8 cellular contexts compared by ENCODE assay signal in the genomic region with DNA sequence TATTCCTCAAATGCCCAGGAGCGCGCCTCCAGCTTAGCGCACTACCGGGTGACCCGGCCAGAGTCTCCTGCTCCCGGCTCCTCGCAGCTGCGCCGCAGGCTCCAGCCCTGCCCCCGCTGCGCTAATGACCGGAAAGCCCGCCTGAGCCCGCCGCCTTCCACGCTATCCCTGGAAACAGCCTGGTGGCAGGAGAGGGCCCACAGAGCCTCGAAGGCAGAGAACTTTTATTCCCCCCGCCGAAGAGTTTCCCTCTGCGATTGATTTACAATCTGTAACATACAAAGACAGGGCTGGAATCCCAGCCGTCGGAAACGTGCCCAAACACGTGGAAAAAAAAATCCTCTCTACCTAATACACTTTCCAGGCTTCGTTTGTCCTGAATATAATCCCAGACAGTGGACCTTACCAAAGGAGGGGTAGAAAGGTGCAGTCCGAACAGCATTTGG. TPM values are rescaled to one million over a fixed set of nuclear protein-coding genes. Genes with fewer than 3 reads are reported as not detected.
DNase-seq lines count a peak whose midpoint lies in the region; ATAC-seq and TF ChIP-seq lines count a peak whose summit lies in the region.

No MANE protein-coding gene starts in this region.

- H3K4me1 Mint-ChIP-seq in activated CD4-positive, alpha-beta T cell treated with anti-CD3 and anti-CD28 coated beads for 36 hours, result peaks cover 32% of the 10 kb centered on the region
- peaks cover 32% of the 10 kb centered on the region for H3K4me1 Mint-ChIP-seq in activated T-helper 1 cell treated with anti-CD3 and anti-CD28 coated beads, Interleukin-12 subunit alpha, Interleukin-12 subunit beta, Interleukin-2, Interleukin-4 antibody, amounts not matched to agents 30 ng/mL and 10 ng/mL and 1 ng/mL, durations not matched to agents 14 hours and 24 hours and 36 hours (ENCODE audit: low read depth)

- no peak overlapping the region for H3K27ac ChIP-seq in suprapubic skin

- H3K36me3 ChIP-seq in suprapubic skin, result no peaks in the 10 kb centered on the region

- peak overlapping the region; percentile 53 for H3K4me3 Mint-ChIP-seq in activated CD4-positive, alpha-beta T cell treated with anti-CD3 and anti-CD28 coated beads for 36 hours
- peak overlapping the region; percentile 54 for H3K4me3 Mint-ChIP-seq in activated T-helper 1 cell treated with anti-CD3 and anti-CD28 coated beads, Interleukin-12 subunit alpha, Interleukin-12 subunit beta, Interleukin-2, Interleukin-4 antibody, amounts not matched to agents 30 ng/mL and 10 ng/mL and 1 ng/mL, durations not matched to agents 14 hours and 24 hours and 36 hours

- H3K36me3 Mint-ChIP-seq in activated CD4-positive, alpha-beta T cell treated with anti-CD3 and anti-CD28 coated beads for 36 hours (ENCODE audit: low read depth), result no peaks in the 10 kb centered on the region
- H3K36me3 Mint-ChIP-seq in activated T-helper 1 cell treated with anti-CD3 and anti-CD28 coated beads, Interleukin-12 subunit alpha, Interleukin-12 subunit beta, Interleukin-2, Interleukin-4 antibody, amounts not matched to agents 30 ng/mL and 10 ng/mL and 1 ng/mL, durations not matched to agents 14 hours and 24 hours and 36 hours (ENCODE audit: low read depth), result no peaks in the 10 kb centered on the region

- no peak for TF ChIP-seq POLR2A in suprapubic skin (IDR thresholded peaks at IDR 0.05)

- 1% methylated on average over 13 of the region's 26 CpGs for WGBS in suprapubic skin

- CTCF ChIA-PET in activated CD4-positive, alpha-beta T cell treated with anti-CD3 and anti-CD28 coated beads for 36 hours (lab: Charles Lee), result no interaction called here

- DNase-seq in activated CD4-positive, alpha-beta T cell treated with anti-CD3 and anti-CD28 coated beads for 36 hours, result no peak
- no peak for DNase-seq in activated CD4-positive, alpha-beta T cell treated with anti-CD3 and anti-CD28 coated beads for 1 hour
- no peak for DNase-seq in activated T-helper 1 cell treated with anti-CD3 and anti-CD28 coated beads, Interleukin-12 subunit alpha, Interleukin-12 subunit beta, Interleukin-2, Interleukin-4 antibody, amounts not matched to agents 30 ng/mL and 10 ng/mL and 1 ng/mL, durations not matched to agents 14 hours and 24 hours and 36 hours (ENCODE audit: low spot score)
- DNase-seq in islet precursor cell, result peak; percentile 91
- DNase-seq in suprapubic skin (ENCODE audit: low spot score in 2 of 2), result peak in 1 of 2 donors; percentile 71
- no peak for DNase-seq in T-helper 9 cell
- DNase-seq in activated CD8-positive, alpha-beta memory T cell treated with anti-CD3 and anti-CD28 coated beads, Interleukin-2, amount 50 U/mL, for 48 hours, result no peak

- peaks cover 49% of the 10 kb centered on the region for H3K4me1 ChIP-seq in suprapubic skin

- intact Hi-C loops in activated CD4-positive, alpha-beta T cell treated with anti-CD3 and anti-CD28 coated beads for 36 hours (cut with DNase I, micrococcal nuclease), result loop anchor here (5.0 to 10.0 kb wide), 3 partner anchors 180 to 972 kb away; partner anchors contain the start of genes CCDC184 (in 2 of the 2), WNT1 (in 1 of the 2) and WNT10B (in 1 of the 2)
- intact Hi-C loops in activated T-helper 1 cell treated with anti-CD3 and anti-CD28 coated beads, Interleukin-12 subunit alpha, Interleukin-12 subunit beta, Interleukin-2, Interleukin-4 antibody, amounts not matched to agents 30 ng/mL and 10 ng/mL and 1 ng/mL, durations not matched to agents 14 hours and 24 hours and 36 hours (cut with micrococcal nuclease), result loop anchor here (2.0 to 5.0 kb wide), 4 partner anchors 40 to 975 kb away; partner anchors contain the start of genes CCDC184, TMEM106C and WNT1

- H3K27ac Mint-ChIP-seq in activated CD4-positive, alpha-beta T cell treated with anti-CD3 and anti-CD28 coated beads for 36 hours, result no peak overlapping the region
- no peak overlapping the region for H3K27ac Mint-ChIP-seq in activated T-helper 1 cell treated with anti-CD3 and anti-CD28 coated beads, Interleukin-12 subunit alpha, Interleukin-12 subunit beta, Interleukin-2, Interleukin-4 antibody, amounts not matched to agents 30 ng/mL and 10 ng/mL and 1 ng/mL, durations not matched to agents 14 hours and 24 hours and 36 hours

- peaks cover 82% of the 10 kb centered on the region for H3K27me3 ChIP-seq in suprapubic skin

- POLR2A ChIA-PET in activated CD4-positive, alpha-beta T cell treated with anti-CD3 and anti-CD28 coated beads for 36 hours (lab: Charles Lee), result no interaction called here

- H3K27me3 Mint-ChIP-seq in activated CD4-positive, alpha-beta T cell treated with anti-CD3 and anti-CD28 coated beads for 36 hours, result peaks cover 78% of the 10 kb centered on the region
- H3K27me3 Mint-ChIP-seq in activated T-helper 1 cell treated with anti-CD3 and anti-CD28 coated beads, Interleukin-12 subunit alpha, Interleukin-12 subunit beta, Interleukin-2, Interleukin-4 antibody, amounts not matched to agents 30 ng/mL and 10 ng/mL and 1 ng/mL, durations not matched to agents 14 hours and 24 hours and 36 hours (ENCODE audit: insufficient read depth), result peaks cover 89% of the 10 kb centered on the region

- no peak for ATAC-seq in activated CD4-positive, alpha-beta T cell treated with anti-CD3 and anti-CD28 coated beads for 36 hours
- no peak for ATAC-seq in HG03354 (IDR thresholded peaks at IDR 0.05; ENCODE audit: poor library complexity, severe bottlenecking, unreplicated experiment)

- TF ChIP-seq CTCF in suprapubic skin (IDR thresholded peaks at IDR 0.05), result no peak

- H3K4me3 ChIP-seq in suprapubic skin, result peak overlapping the region; percentile 54

- H3K9me3 ChIP-seq in suprapubic skin, result no peaks in the 10 kb centered on the region

- no peaks in the 10 kb centered on the region for H3K9me3 Mint-ChIP-seq in activated CD4-positive, alpha-beta T cell treated with anti-CD3 and anti-CD28 coated beads for 36 hours (ENCODE audit: low read depth)
- no peaks in the 10 kb centered on the region for H3K9me3 Mint-ChIP-seq in activated T-helper 1 cell treated with anti-CD3 and anti-CD28 coated beads, Interleukin-12 subunit alpha, Interleukin-12 subunit beta, Interleukin-2, Interleukin-4 antibody, amounts not matched to agents 30 ng/mL and 10 ng/mL and 1 ng/mL, durations not matched to agents 14 hours and 24 hours and 36 hours

- no peak for TF ChIP-seq EP300 in suprapubic skin (IDR thresholded peaks at IDR 0.05)

RNA-seq across cellular contexts. Expression of gene COL2A1, which starts 1.5 kb away (rescaled TPM):
- under 1 TPM in 1 of 2 experiments, not detected in 1; 0.05 TPM for total RNA-seq in activated CD4-positive, alpha-beta T cell treated with anti-CD3 and anti-CD28 coated beads for 36 hours
- 0.08 TPM in 1 of 2 replicates, not detected in the other for total RNA-seq in activated T-helper 1 cell treated with anti-CD3 and anti-CD28 coated beads, Interleukin-12 subunit alpha, Interleukin-12 subunit beta, Interleukin-2, Interleukin-4 antibody, amounts not matched to agents 30 ng/mL and 10 ng/mL and 1 ng/mL, durations not matched to agents 14 hours and 24 hours and 36 hours
- total RNA-seq in suprapubic skin, result not detected

RNA-seq across cellular contexts. Expression of gene TMEM106C, which starts 39.4 kb away (rescaled TPM):
- total RNA-seq in activated CD4-positive, alpha-beta T cell treated with anti-CD3 and anti-CD28 coated beads for 36 hours, result 100 to 1,000 TPM; 159 to 248 TPM
- total RNA-seq in activated T-helper 1 cell treated with anti-CD3 and anti-CD28 coated beads, Interleukin-12 subunit alpha, Interleukin-12 subunit beta, Interleukin-2, Interleukin-4 antibody, amounts not matched to agents 30 ng/mL and 10 ng/mL and 1 ng/mL, durations not matched to agents 14 hours and 24 hours and 36 hours, result 139 and 143 TPM in 2 replicates
- total RNA-seq in suprapubic skin, result 10 to 100 TPM; 36.8 to 52.9 (median 46.5) TPM
